ENCODE assay signal across 16 cellular contexts in genomic region chr1:35592991-35593769, GRCh38. TPM values are rescaled to one million over a fixed set of nuclear protein-coding genes. Genes with fewer than 3 reads are reported as not detected.
A peak's percentile ranks its signal among the peaks of the same experiment; 100 is the strongest.
DNase-seq lines count a peak whose midpoint lies in the region; ATAC-seq and TF ChIP-seq lines count a peak whose summit lies in the region.
"Had no signal": no experiment of that assay in that cellular context is flagged by ENCODE, and none has a peak within 500 bp of the region (broad histone marks: within the 10 kb centered on the region; RNA-seq: fewer than 3 reads in every experiment).

No MANE protein-coding gene starts in this region.

- no peaks in the 10 kb centered on the region for H3K79me2 ChIP-seq in fibroblast of lung (ENCODE audit: control insufficient read depth, insufficient read depth, low read length)
- H3K79me2 ChIP-seq: parathyroid adenoma had no signal

- CTCF ChIA-PET in T-cell (lab: Charles Lee): interaction anchor here in 1 of 2 donors (0.6 kb wide), 1 partner anchor 178 kb away, joined by 4 read pairs; no protein-coding TSS in a partner anchor

- no peaks in the 10 kb centered on the region for H3K36me3 ChIP-seq in fibroblast of lung (ENCODE audit: control insufficient read depth, insufficient read depth, low read length)
- H3K36me3 ChIP-seq: thoracic aorta had no signal

- no peaks in the 10 kb centered on the region for H3K9me3 ChIP-seq in fibroblast of lung (ENCODE audit: control insufficient read depth, insufficient read depth, low read depth, low read length)
- H3K9me3 ChIP-seq: thoracic aorta had no signal

- ATAC-seq in T-cell (replicated peaks in 1 of 4) (peak in 1 of 4 experiments; percentile 48), GM21526 (IDR thresholded peaks at IDR 0.05; ENCODE audit: low FRiP score, unreplicated experiment) (no peak), GM21737 (IDR thresholded peaks at IDR 0.05; ENCODE audit: unreplicated experiment) (no peak), GM18502 (IDR thresholded peaks at IDR 0.05; ENCODE audit: poor library complexity, unreplicated experiment) (no peak)

- DNase-seq in activated naive CD8-positive, alpha-beta T cell treated with anti-CD3 and anti-CD28 coated beads for 36 hours: no peak
- DNase-seq in T-cell (no peak), fibroblast of lung (ENCODE audit: low read depth in 2 of 2) (peak; percentile 18 to 44), type B pancreatic cell (ENCODE audit: extremely low spot score, unreplicated experiment) (no peak)
- DNase-seq: activated CD4-positive, alpha-beta T cell treated with anti-CD3 and anti-CD28 coated beads for 48 hours; central memory CD4-positive, alpha-beta T cell; DMS79; endodermal cell; NCI-H510A had no signal

- no peak overlapping the region for H3K9ac ChIP-seq in fibroblast of lung (ENCODE audit: insufficient read depth, low read length)
- H3K9ac ChIP-seq: parathyroid adenoma had no signal

- no peaks in the 10 kb centered on the region for H3K9me3 Mint-ChIP-seq in activated naive CD8-positive, alpha-beta T cell (ENCODE audit: low read depth)
- no peaks in the 10 kb centered on the region for H3K9me3 Mint-ChIP-seq in activated naive CD8-positive, alpha-beta T cell treated with anti-CD3 and anti-CD28 coated beads for 36 hours
- no peaks in the 10 kb centered on the region for H3K9me3 Mint-ChIP-seq in T-cell
- no peaks in the 10 kb centered on the region for H3K9me3 Mint-ChIP-seq in type B pancreatic cell
- H3K9me3 Mint-ChIP-seq: endodermal cell had no signal

- H2AFZ ChIP-seq in fibroblast of lung (ENCODE audit: low read length): no peak overlapping the region
- H2AFZ ChIP-seq: parathyroid adenoma, PC-9 had no signal

- H4K20me1 ChIP-seq in fibroblast of lung (ENCODE audit: control insufficient read depth, extremely low read depth, insufficient read depth, low read length): no peaks in the 10 kb centered on the region

- no peak overlapping the region for H3K27ac ChIP-seq in fibroblast of lung (ENCODE audit: insufficient read depth, low read length)
- H3K27ac ChIP-seq: parathyroid adenoma, PC-9, thoracic aorta had no signal

- H3K4me2 ChIP-seq in fibroblast of lung (ENCODE audit: extremely low read depth, insufficient read depth, low read length): no peak overlapping the region
- H3K4me2 ChIP-seq: PC-9 had no signal

- no peak for TF ChIP-seq CTCF in fibroblast of lung (conservative IDR thresholded peaks at IDR 0.05 in 1 of 2, IDR thresholded peaks at IDR 0.05 in 1 of 2; ENCODE audit: low read depth in 1 of 2, low read length in 2 of 2)
- no peak for TF ChIP-seq CTCF in type B pancreatic cell (conservative IDR thresholded peaks at IDR 0.05)

- H3K36me3 Mint-ChIP-seq in activated naive CD8-positive, alpha-beta T cell: peaks cover 13% of the 10 kb centered on the region
- peaks cover 2% of the 10 kb centered on the region for H3K36me3 Mint-ChIP-seq in activated naive CD8-positive, alpha-beta T cell treated with anti-CD3 and anti-CD28 coated beads for 36 hours
- H3K36me3 Mint-ChIP-seq in T-cell (peaks cover 7% of the 10 kb centered on the region), type B pancreatic cell (peaks cover 3% of the 10 kb centered on the region)

- no peak overlapping the region for H3K4me3 Mint-ChIP-seq in activated naive CD8-positive, alpha-beta T cell
- H3K4me3 Mint-ChIP-seq in activated naive CD8-positive, alpha-beta T cell treated with anti-CD3 and anti-CD28 coated beads for 36 hours: no peak overlapping the region
- no peak overlapping the region for H3K4me3 Mint-ChIP-seq in T-cell
- peak overlapping the region; percentile 11 for H3K4me3 Mint-ChIP-seq in type B pancreatic cell
- H3K4me3 Mint-ChIP-seq: endodermal cell had no signal

- peak overlapping the region; percentile 61 for H3K27ac Mint-ChIP-seq in activated naive CD8-positive, alpha-beta T cell
- no peak overlapping the region for H3K27ac Mint-ChIP-seq in activated naive CD8-positive, alpha-beta T cell treated with anti-CD3 and anti-CD28 coated beads for 36 hours
- H3K27ac Mint-ChIP-seq in T-cell (peak overlapping the region; percentile 25 to 53), type B pancreatic cell (peak overlapping the region; percentile 71)
- H3K27ac Mint-ChIP-seq: endodermal cell had no signal

- H3K4me1 Mint-ChIP-seq in activated naive CD8-positive, alpha-beta T cell (ENCODE audit: low read depth): peaks cover 17% of the 10 kb centered on the region
- peaks cover 2% of the 10 kb centered on the region for H3K4me1 Mint-ChIP-seq in activated naive CD8-positive, alpha-beta T cell treated with anti-CD3 and anti-CD28 coated beads for 36 hours
- peaks cover 0 to 13% (median 10%) of the 10 kb centered on the region in 3 donors for H3K4me1 Mint-ChIP-seq in T-cell
- peaks cover 11% of the 10 kb centered on the region for H3K4me1 Mint-ChIP-seq in type B pancreatic cell (ENCODE audit: unreplicated experiment)

- H3K4me3 ChIP-seq in fibroblast of lung (replicated peaks in 1 of 4; ENCODE audit: control extremely low read depth in 1 of 4, insufficient read depth in 1 of 4, low read depth in 3 of 4, low read length in 4 of 4): no peak overlapping the region
- H3K4me3 ChIP-seq: PC-9, thoracic aorta had no signal

- no peaks in the 10 kb centered on the region for H3K4me1 ChIP-seq in fibroblast of lung (ENCODE audit: control insufficient read depth, extremely low read depth, insufficient read depth, low read length)
- H3K4me1 ChIP-seq: parathyroid adenoma had no signal

- no peaks in the 10 kb centered on the region for H3K27me3 Mint-ChIP-seq in activated naive CD8-positive, alpha-beta T cell
- no peaks in the 10 kb centered on the region for H3K27me3 Mint-ChIP-seq in activated naive CD8-positive, alpha-beta T cell treated with anti-CD3 and anti-CD28 coated beads for 36 hours
- no peaks in the 10 kb centered on the region for H3K27me3 Mint-ChIP-seq in T-cell
- no peaks in the 10 kb centered on the region for H3K27me3 Mint-ChIP-seq in type B pancreatic cell

- no peaks in the 10 kb centered on the region for H3K27me3 ChIP-seq in fibroblast of lung (ENCODE audit: control insufficient read depth, insufficient read depth, low read length)

- POLR2A ChIA-PET in T-cell (lab: Charles Lee): no interaction called here

RNA-seq across cellular contexts. Expression of gene TFAP2E, which starts 20.1 kb away (rescaled TPM):
- total RNA-seq in activated naive CD8-positive, alpha-beta T cell treated with anti-CD3 and anti-CD28 coated beads for 36 hours: under 1 TPM; 0.27 to 0.32 TPM
- 1 to 10 TPM; 2.8 to 4.6 (median 3.1) TPM for total RNA-seq in T-cell
- total RNA-seq in fibroblast of lung: 0.26 and 0.83 TPM in 2 replicates
- polyA plus RNA-seq in fibroblast of lung: 0.16 and 0.17 TPM in 2 replicates
- 0.39 and 0.43 TPM in 2 replicates for polyA plus RNA-seq in fibroblast of lung (2012)
- polyA minus RNA-seq in fibroblast of lung (ENCODE audit: low replicate concordance): not detected in 2 replicates
- 1.3 and 1.4 TPM in 2 replicates for total RNA-seq in type B pancreatic cell (ENCODE audit: low replicate concordance)

RNA-seq across cellular contexts. Expression of gene NCDN, which starts 35.6 kb away (rescaled TPM):
- total RNA-seq in activated naive CD8-positive, alpha-beta T cell treated with anti-CD3 and anti-CD28 coated beads for 36 hours: 10 to 100 TPM; 31.3 to 36.0 TPM
- total RNA-seq in T-cell (10 to 100 TPM; 19.8 to 34.0 (median 31.4) TPM), fibroblast of lung (20.0 and 33.2 TPM in 2 replicates), type B pancreatic cell (ENCODE audit: low replicate concordance) (21.8 and 27.2 TPM in 2 replicates)
- polyA plus RNA-seq in fibroblast of lung: 18.1 and 27.6 TPM in 2 replicates
- 32.4 and 46.7 TPM in 2 replicates for polyA plus RNA-seq in fibroblast of lung (2012)
- 44.6 and 47.5 TPM in 2 replicates for polyA minus RNA-seq in fibroblast of lung (ENCODE audit: low replicate concordance)

RNA-seq across cellular contexts. Expression of gene KIAA0319L, which starts 36.0 kb away (rescaled TPM):
- 10 to 100 TPM; 17.2 to 18.3 TPM for total RNA-seq in activated naive CD8-positive, alpha-beta T cell treated with anti-CD3 and anti-CD28 coated beads for 36 hours
- total RNA-seq in T-cell: 10 to 100 TPM; 60.8 to 73.7 (median 63.7) TPM
- 38.5 and 65.4 TPM in 2 replicates for total RNA-seq in fibroblast of lung
- polyA plus RNA-seq in fibroblast of lung: 47.6 and 66.1 TPM in 2 replicates
- 23.4 and 32.0 TPM in 2 replicates for polyA plus RNA-seq in fibroblast of lung (2012)
- 20.3 and 31.6 TPM in 2 replicates for polyA minus RNA-seq in fibroblast of lung (ENCODE audit: low replicate concordance)
- total RNA-seq in type B pancreatic cell (ENCODE audit: low replicate concordance): 48.6 and 56.9 TPM in 2 replicates

RNA-seq across cellular contexts. Expression of gene PSMB2, which starts 48.1 kb away (rescaled TPM):
- 100 to 1,000 TPM; 107 to 111 TPM for total RNA-seq in activated naive CD8-positive, alpha-beta T cell treated with anti-CD3 and anti-CD28 coated beads for 36 hours
- 10 to 100 TPM; 26.3 to 37.7 (median 27.1) TPM for total RNA-seq in T-cell
- 13.9 and 18.3 TPM in 2 replicates for total RNA-seq in fibroblast of lung
- 66.8 and 84.0 TPM in 2 replicates for polyA plus RNA-seq in fibroblast of lung
- polyA plus RNA-seq in fibroblast of lung (2012): 79.7 and 93.5 TPM in 2 replicates
- polyA minus RNA-seq in fibroblast of lung (ENCODE audit: low replicate concordance): 128 and 201 TPM in 2 replicates
- total RNA-seq in type B pancreatic cell (ENCODE audit: low replicate concordance): 62.9 and 66.3 TPM in 2 replicates

Comparison
In these comparisons a context has a peak if more than half of its experiments do, and no peak if none do; other contexts are left out.
1. DNase-seq: peak in fibroblast of lung (2 of 2); none in activated naive CD8-positive, alpha-beta T cell treated with anti-CD3 and anti-CD28 coated beads for 36 hours (single experiment), T-cell (0 of 34) and type B pancreatic cell (single experiment).